Comparison of ENCODE assay signal across 8 cellular contexts in genomic region chr7:100483728-100484635, GRCh38. TPM values are rescaled to one million over a fixed set of nuclear protein-coding genes. Genes with fewer than 3 reads are reported as not detected.
DNase-seq lines count a peak whose midpoint lies in the region; ATAC-seq lines count a peak whose summit lies in the region.

TSS of gene NYAP1 (plus strand) at chr7:100483927. CDS start at chr7:100485312, 1,385 bp downstream.

- peak; percentile 25 for ATAC-seq in HG02798 (IDR thresholded peaks at IDR 0.05; ENCODE audit: poor library complexity, unreplicated experiment)
- ATAC-seq in HG02938 (IDR thresholded peaks at IDR 0.05; ENCODE audit: unreplicated experiment) = no peak

- H3K4me3 Mint-ChIP-seq in activated naive CD4-positive, alpha-beta T cell treated with anti-CD3 and anti-CD28 coated beads, Interleukin-2, amount 50 U/mL, for 24 hours = peak within 1 kb of the TSS; percentile 89

- in situ Hi-C loops in G401 (cut with HindIII; ENCODE audit: low sequenced_read_pairs) = no loop called here

- H3K9me3 Mint-ChIP-seq in activated naive CD4-positive, alpha-beta T cell treated with anti-CD3 and anti-CD28 coated beads, Interleukin-2, amount 50 U/mL, for 24 hours = no peaks in the 10 kb centered on the region

- H3K27ac Mint-ChIP-seq in activated naive CD4-positive, alpha-beta T cell treated with anti-CD3 and anti-CD28 coated beads, Interleukin-2, amount 50 U/mL, for 24 hours = peak within 1 kb of the TSS; percentile 72

- no peaks in the 10 kb centered on the region for H3K27me3 Mint-ChIP-seq in activated naive CD4-positive, alpha-beta T cell treated with anti-CD3 and anti-CD28 coated beads, Interleukin-2, amount 50 U/mL, for 24 hours

- peaks cover 15% of the 10 kb centered on the region for H3K4me1 Mint-ChIP-seq in activated naive CD4-positive, alpha-beta T cell treated with anti-CD3 and anti-CD28 coated beads, Interleukin-2, amount 50 U/mL, for 24 hours

- peak; percentile 83 for DNase-seq in G401 (ENCODE audit: low spot score)
- peak; percentile 9 for DNase-seq in NCI-H82 treated with DMSO at 0.1 percent for 48 hours (lab: John Stamatoyannopoulos, UW; ENCODE audit: unreplicated experiment)
- peak; percentile 47 for DNase-seq in germinal center (ENCODE audit: low spot score)
- peak; percentile 64 for DNase-seq in occipital lobe (lab: John Stamatoyannopoulos, UW)
- no peak for DNase-seq in NK-92 treated with Interleukin-12 subunit alpha and Interleukin-12 subunit beta, amount 100 ng/mL, for 24 hours (lab: John Stamatoyannopoulos, UW)

- H3K36me3 Mint-ChIP-seq in activated naive CD4-positive, alpha-beta T cell treated with anti-CD3 and anti-CD28 coated beads, Interleukin-2, amount 50 U/mL, for 24 hours = no peaks in the 10 kb centered on the region

RNA-seq across cellular contexts. Expression of gene NYAP1, which starts in this region (rescaled TPM):
- total RNA-seq in G401 (2014; rRNA removed; shearing (Covaris generic)) = 17.3 and 23.0 TPM in 2 replicates
- 47.9 TPM for total RNA-seq in occipital lobe
